15 cellular contexts compared by ENCODE assay signal in the genomic region with DNA sequence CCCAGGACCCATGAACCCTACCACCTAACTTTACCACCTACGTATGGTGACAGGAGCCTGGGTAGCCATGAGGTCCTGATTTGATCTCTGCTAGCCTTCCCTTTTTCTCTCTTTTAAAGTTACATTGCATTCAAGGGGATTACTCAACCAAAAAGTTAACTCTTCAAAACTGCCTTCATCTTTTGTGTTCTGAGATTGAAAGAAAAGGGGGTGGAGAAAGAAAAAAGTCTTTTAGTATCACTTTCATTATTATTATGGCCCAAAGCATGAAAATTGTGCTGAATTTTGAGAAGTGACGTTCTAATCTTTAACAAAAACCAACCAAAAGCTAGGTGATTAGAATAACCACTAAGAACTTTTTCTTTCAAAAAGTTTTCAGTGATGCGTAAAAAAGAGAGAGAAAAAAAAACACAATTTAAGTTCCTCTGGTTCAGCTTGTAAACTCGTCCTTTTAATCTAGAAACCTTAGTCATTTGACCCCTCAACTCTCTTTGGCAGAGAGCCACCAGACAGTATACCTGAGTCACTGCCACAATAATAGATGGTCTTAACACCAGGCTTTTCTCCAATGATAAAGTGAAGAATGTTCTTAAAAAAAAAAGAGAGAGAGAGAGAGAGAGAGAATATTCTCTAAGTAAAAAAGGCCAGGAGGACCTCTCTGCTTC.
DNase-seq lines count a peak whose midpoint lies in the region; ATAC-seq, FAIRE-seq and TF ChIP-seq lines count a peak whose summit lies in the region.
"Had no signal": no experiment of that assay in that cellular context is flagged by ENCODE, and none has a peak within 500 bp of the region (broad histone marks: within the 10 kb centered on the region; RNA-seq: fewer than 3 reads in every experiment).

No MANE protein-coding gene starts in this region.

- no peak overlapping the region for H3K4me3 Mint-ChIP-seq in neural crest cell
- H3K4me3 Mint-ChIP-seq: activated naive CD4-positive, alpha-beta T cell treated with anti-CD3 and anti-CD28 coated beads for 36 hours; CD8-positive, alpha-beta T cell; stimulated activated naive B cell treated with anti-CD40 and anti-IgM and Interleukin-4, amounts not matched to agents 10 μg/mL and 1 μg/mL and 100 μg/mL, for 72 hours; T-cell had no signal

- no peaks in the 10 kb centered on the region for H3K4me1 ChIP-seq in K562 (replicated peaks in 1 of 2; ENCODE audit: control insufficient read depth in 2 of 2, insufficient read depth in 2 of 2, low read length in 2 of 2)
- H3K4me1 ChIP-seq: left ventricle myocardium inferior had no signal

- no peaks in the 10 kb centered on the region for H3K9me1 ChIP-seq in K562 (ENCODE audit: control insufficient read depth, insufficient read depth, low read length)

- DNase-seq in HS-5 (ENCODE audit: low read depth) (peak; percentile 8), K562 (ENCODE audit: extremely low read depth in 1 of 4, low spot score in 3 of 4) (peak in 2 of 4 experiments; percentile 7 to 58), neural crest cell (ENCODE audit: low read depth, low spot score) (no peak), EL (no peak), erythroblast (lab: John Stamatoyannopoulos, UW) (no peak)
- DNase-seq: activated CD4-positive, alpha-beta T cell treated with anti-CD3 and anti-CD28 coated beads, Interleukin-2, amount 50 U/mL, for 4 hours; activated naive CD4-positive, alpha-beta T cell treated with anti-CD3 and anti-CD28 coated beads for 36 hours; CD8-positive, alpha-beta T cell; left ventricle myocardium inferior; NCI-H1436 treated with DMSO at 0.1 percent for 48 hours; ovary; stimulated activated naive B cell treated with anti-CD40 and anti-IgM and Interleukin-4, amounts not matched to agents 10 μg/mL and 1 μg/mL and 100 μg/mL, for 72 hours; T-cell had no signal

- H2AFZ ChIP-seq in K562 (ENCODE audit: low read depth, low read length), result no peak overlapping the region

- no peaks in the 10 kb centered on the region for H3K9me3 ChIP-seq in K562 (replicated peaks; ENCODE audit: control insufficient read depth, insufficient read depth, low read depth, low read length)
- H3K9me3 ChIP-seq: left ventricle myocardium inferior, ovary had no signal

- no peak overlapping the region for H3K4me3 ChIP-seq in K562
- H3K4me3 ChIP-seq: left ventricle myocardium inferior, ovary had no signal

- in situ Hi-C loops in K562 (cut with MboI), result no loop called here

- TF ChIP-seq RAD21 in K562 (CRISPR knock-in tag; conservative IDR thresholded peaks at IDR 0.05 in 1 of 2, IDR thresholded peaks at IDR 0.05 in 1 of 2), result no peak

- FAIRE-seq in K562 (lab: Jason Lieb, UNC), result no peak

- peak overlapping the region; percentile 31 for H3K27ac Mint-ChIP-seq in neural crest cell (ENCODE audit: unreplicated experiment)
- H3K27ac Mint-ChIP-seq: activated naive CD4-positive, alpha-beta T cell treated with anti-CD3 and anti-CD28 coated beads for 36 hours; CD8-positive, alpha-beta T cell; stimulated activated naive B cell treated with anti-CD40 and anti-IgM and Interleukin-4, amounts not matched to agents 10 μg/mL and 1 μg/mL and 100 μg/mL, for 72 hours; T-cell had no signal

- H3K27me3 Mint-ChIP-seq in neural crest cell (ENCODE audit: low read depth), result no peaks in the 10 kb centered on the region

- no peaks in the 10 kb centered on the region for H3K27me3 ChIP-seq in K562 (ENCODE audit: control insufficient read depth in 2 of 2, insufficient read depth in 2 of 2, low read length in 2 of 2)
- H3K27me3 ChIP-seq: ovary had no signal

- TF ChIP-seq POLR2A in K562 (conservative IDR thresholded peaks at IDR 0.05) (no peak), erythroblast (IDR thresholded peaks at IDR 0.05; ENCODE audit: low read length) (no peak)

- no peak overlapping the region for H3K9ac ChIP-seq in K562 (ENCODE audit: insufficient read depth in 1 of 2, low read depth in 2 of 2, low read length in 2 of 2)

- TF ChIP-seq EP300 in K562 (IDR thresholded peaks at IDR 0.05; ENCODE audit: low read length), result no peak

- BruUV-seq in K562 (replicated peaks; lab: Mats Ljungman, UMichigan), result no TSS peak

- H3K36me3 ChIP-seq in K562 (ENCODE audit: control insufficient read depth, insufficient read depth, low read length), result no peaks in the 10 kb centered on the region
- H3K36me3 ChIP-seq: left ventricle myocardium inferior, ovary had no signal

- TF ChIP-seq CTCF in K562 (IDR thresholded peaks at IDR 0.05 in 2 of 3, conservative IDR thresholded peaks at IDR 0.05 in 1 of 3; ENCODE audit: insufficient read depth in 2 of 3, low read depth in 1 of 3, low read length in 3 of 3), result no peak
- no peak for TF ChIP-seq CTCF in neural crest cell (conservative IDR thresholded peaks at IDR 0.05)

- H3K79me2 ChIP-seq in K562 (ENCODE audit: control insufficient read depth, insufficient read depth, low read length), result no peaks in the 10 kb centered on the region

- no peak overlapping the region for H3K27ac ChIP-seq in K562 (ENCODE audit: extremely low read depth, low read depth, low read length)
- H3K27ac ChIP-seq: left ventricle myocardium inferior, ovary had no signal

- no peaks in the 10 kb centered on the region for H4K20me1 ChIP-seq in K562 (replicated peaks; ENCODE audit: control insufficient read depth, insufficient read depth, low read length)

- POLR2A ChIA-PET in K562 (lab: Yijun Ruan, JAX), result no interaction called here

- H3K36me3 Mint-ChIP-seq in neural crest cell (ENCODE audit: low read depth), result peaks cover 19% of the 10 kb centered on the region
- H3K36me3 Mint-ChIP-seq: CD8-positive, alpha-beta T cell; stimulated activated naive B cell treated with anti-CD40 and anti-IgM and Interleukin-4, amounts not matched to agents 10 μg/mL and 1 μg/mL and 100 μg/mL, for 72 hours; T-cell had no signal

- 5% methylated on average over 2 of the region's 4 CpGs for WGBS in K562 (ENCODE audit: insufficient coverage, low coverage, missing lambda C conversion rate)

- ATAC-seq in GM21360 (IDR thresholded peaks at IDR 0.05; ENCODE audit: unreplicated experiment) (peak; percentile 76), K562 (0 out of 3 replicates have a peak, but pooled peaks have one; percentile 42), HG03280 (IDR thresholded peaks at IDR 0.05; ENCODE audit: unreplicated experiment) (no peak)
- ATAC-seq: CD8-positive, alpha-beta T cell; stimulated activated naive B cell treated with anti-CD40 and anti-IgM and Interleukin-4, amounts not matched to agents 10 μg/mL and 1 μg/mL and 100 μg/mL, for 72 hours; T-cell had no signal

- peaks cover 8% of the 10 kb centered on the region for H3K9me3 Mint-ChIP-seq in neural crest cell
- H3K9me3 Mint-ChIP-seq: activated naive CD4-positive, alpha-beta T cell treated with anti-CD3 and anti-CD28 coated beads for 36 hours; CD8-positive, alpha-beta T cell had no signal

- H3K4me1 Mint-ChIP-seq in neural crest cell, result peaks cover 12% of the 10 kb centered on the region
- H3K4me1 Mint-ChIP-seq: stimulated activated naive B cell treated with anti-CD40 and anti-IgM and Interleukin-4, amounts not matched to agents 10 μg/mL and 1 μg/mL and 100 μg/mL, for 72 hours; T-cell had no signal

- no peak overlapping the region for H3K4me2 ChIP-seq in K562 (ENCODE audit: insufficient read depth, low read length)

- CTCF ChIA-PET in K562 (lab: Yijun Ruan, JAX; ENCODE audit: low intra/inter-chr PET ratio), result no interaction called here

- intact Hi-C loops in K562 (cut with micrococcal nuclease), result no loop called here

TF ChIP-seq in K562, 482 proteins besides CTCF, POLR2A, EP300 and RAD21 (continues in another document):
- TF ChIP-seq SIRT6 (IDR thresholded peaks at IDR 0.05; ENCODE audit: low read depth, low read length) (no peak), NR2C1 (IDR thresholded peaks at IDR 0.05) (no peak), NR2C1 (tag; IDR thresholded peaks at IDR 0.05) (0 out of 2 replicates have a peak, but pooled peaks have one; percentile 29), MEIS2 (IDR thresholded peaks at IDR 0.05; ENCODE audit: partially characterized antibody) (peak; percentile 15), NFIC (IDR thresholded peaks at IDR 0.05) (peak; percentile 74), NR2C2 (CRISPR knock-in tag; IDR thresholded peaks at IDR 0.05) (no peak), NR2C2 (tag; IDR thresholded peaks at IDR 0.05) (peak; percentile 39; the same call in 1 of the 2 replicates), SMARCB1 (IDR thresholded peaks at IDR 0.05; ENCODE audit: insufficient read length, low read depth) (no peak), ZNF668 (CRISPR knock-in tag; IDR thresholded peaks at IDR 0.05) (no peak), JUNB (CRISPR knock-in tag; conservative IDR thresholded peaks at IDR 0.05) (no peak), SOX6 (IDR thresholded peaks at IDR 0.05) (peak; percentile 58), RUNX1 (IDR thresholded peaks at IDR 0.05; ENCODE audit: low read depth) (no peak), BCL6 (CRISPR knock-in tag; IDR thresholded peaks at IDR 0.05) (no peak), ATF1 (CRISPR knock-in tag; IDR thresholded peaks at IDR 0.05) (no peak), ATF1 (tag; IDR thresholded peaks at IDR 0.05) (no peak), ZNF384 (IDR thresholded peaks at IDR 0.05; ENCODE audit: low read depth, low read length) (0 out of 2 replicates have a peak, but pooled peaks have one; percentile 22), PRMT5 (CRISPR knock-in tag; IDR thresholded peaks at IDR 0.05) (no peak)
- TF ChIP-seq, protein P1, sequence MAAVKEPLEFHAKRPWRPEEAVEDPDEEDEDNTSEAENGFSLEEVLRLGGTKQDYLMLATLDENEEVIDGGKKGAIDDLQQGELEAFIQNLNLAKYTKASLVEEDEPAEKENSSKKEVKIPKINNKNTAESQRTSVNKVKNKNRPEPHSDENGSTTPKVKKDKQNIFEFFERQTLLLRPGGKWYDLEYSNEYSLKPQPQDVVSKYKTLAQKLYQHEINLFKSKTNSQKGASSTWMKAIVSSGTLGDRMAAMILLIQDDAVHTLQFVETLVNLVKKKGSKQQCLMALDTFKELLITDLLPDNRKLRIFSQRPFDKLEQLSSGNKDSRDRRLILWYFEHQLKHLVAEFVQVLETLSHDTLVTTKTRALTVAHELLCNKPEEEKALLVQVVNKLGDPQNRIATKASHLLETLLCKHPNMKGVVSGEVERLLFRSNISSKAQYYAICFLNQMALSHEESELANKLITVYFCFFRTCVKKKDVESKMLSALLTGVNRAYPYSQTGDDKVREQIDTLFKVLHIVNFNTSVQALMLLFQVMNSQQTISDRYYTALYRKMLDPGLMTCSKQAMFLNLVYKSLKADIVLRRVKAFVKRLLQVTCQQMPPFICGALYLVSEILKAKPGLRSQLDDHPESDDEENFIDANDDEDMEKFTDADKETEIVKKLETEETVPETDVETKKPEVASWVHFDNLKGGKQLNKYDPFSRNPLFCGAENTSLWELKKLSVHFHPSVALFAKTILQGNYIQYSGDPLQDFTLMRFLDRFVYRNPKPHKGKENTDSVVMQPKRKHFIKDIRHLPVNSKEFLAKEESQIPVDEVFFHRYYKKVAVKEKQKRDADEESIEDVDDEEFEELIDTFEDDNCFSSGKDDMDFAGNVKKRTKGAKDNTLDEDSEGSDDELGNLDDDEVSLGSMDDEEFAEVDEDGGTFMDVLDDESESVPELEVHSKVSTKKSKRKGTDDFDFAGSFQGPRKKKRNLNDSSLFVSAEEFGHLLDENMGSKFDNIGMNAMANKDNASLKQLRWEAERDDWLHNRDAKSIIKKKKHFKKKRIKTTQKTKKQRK (IDR thresholded peaks at IDR 0.05; ENCODE audit: borderline replicate concordance, low read depth, low read length), result no peak
